Comparison of ENCODE assay signal across 10 cellular contexts in the genomic region with DNA sequence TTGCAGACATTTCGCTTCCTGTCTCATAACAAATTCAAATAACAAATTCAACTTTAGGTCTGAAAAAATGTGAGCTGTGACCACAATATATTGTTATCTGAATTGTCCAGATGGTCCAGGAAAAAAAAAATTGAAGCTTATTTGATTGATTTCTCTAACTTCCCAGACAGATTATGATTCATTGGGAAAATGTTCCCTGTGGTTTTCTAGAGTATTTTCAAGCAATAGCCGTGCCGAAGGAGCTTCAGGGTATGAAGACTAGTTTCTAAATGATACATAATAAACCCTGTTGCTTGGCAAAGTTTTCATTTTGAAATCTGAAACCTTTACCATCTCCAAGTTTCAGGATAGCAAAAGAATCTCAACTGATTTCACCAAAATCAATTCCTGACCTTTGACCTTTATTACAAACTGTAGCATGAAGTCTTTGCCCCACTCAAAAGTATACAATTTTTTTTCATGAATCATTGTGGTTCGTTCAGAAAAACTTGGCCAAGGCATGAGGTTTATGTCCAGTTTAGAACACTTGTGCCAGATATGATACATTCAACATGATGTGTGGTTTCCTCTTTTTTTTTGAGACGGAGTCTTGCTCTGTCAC.
A peak's percentile ranks its signal among the peaks of the same experiment; 100 is the strongest.
DNase-seq lines count a peak whose midpoint lies in the region; ATAC-seq and TF ChIP-seq lines count a peak whose summit lies in the region.
"Had no signal": no experiment of that assay in that cellular context is flagged by ENCODE, and none has a peak within 500 bp of the region (broad histone marks: within the 10 kb centered on the region; RNA-seq: fewer than 3 reads in every experiment).

No MANE protein-coding gene starts in this region.

- peak overlapping the region; percentile 93 for H3K27ac ChIP-seq in PC-3 (ENCODE audit: low read length)

- CTCF ChIA-PET in PC-3 (lab: Charles Lee): interaction anchor here (1.6 kb wide), 1 partner anchor 89 kb away, joined by 4 read pairs; no protein-coding TSS in a partner anchor

- H3K9me2 ChIP-seq in PC-3 (replicated peaks; ENCODE audit: low read length): no peaks in the 10 kb centered on the region

- no peaks in the 10 kb centered on the region for H3K36me3 ChIP-seq in PC-3 (ENCODE audit: low read depth, low read length)

- H3K4me2 ChIP-seq in PC-3 (ENCODE audit: low read length): peak overlapping the region; percentile 76

- H3K9ac ChIP-seq in PC-3 (ENCODE audit: low read length): peak overlapping the region; percentile 55

- peaks cover 35% of the 10 kb centered on the region for H3K4me1 ChIP-seq in PC-3 (ENCODE audit: insufficient read depth, low read length)

- no peak overlapping the region for H2AFZ ChIP-seq in PC-3 (ENCODE audit: low read length)

- no peaks in the 10 kb centered on the region for H3K79me2 ChIP-seq in PC-3 (ENCODE audit: low read length)

- H3K4me3 ChIP-seq in PC-3 (ENCODE audit: low read length): peak overlapping the region; percentile 38; the same call in 1 of the 2 replicates
- no peak overlapping the region for H3K4me3 ChIP-seq in epithelial cell of esophagus (ENCODE audit: low read length)

- POLR2A ChIA-PET in PC-3 (lab: Charles Lee; ENCODE audit: unreplicated experiment): interaction anchor here (0.6 kb wide), 1 partner anchor 56 kb away, joined by 4 read pairs; no protein-coding TSS in a partner anchor

- in situ Hi-C loops in GM13977 (cut with MboI; ENCODE audit: low pct_unique_long_range_greater_than_20kb, low sequenced_read_pairs, unreplicated experiment): no loop called here

- no peaks in the 10 kb centered on the region for H3F3A ChIP-seq in PC-3 (ENCODE audit: low read length, unreplicated experiment)

- intact Hi-C loops in PC-3 (cut with micrococcal nuclease): no loop called here

- no peaks in the 10 kb centered on the region for H4K20me1 ChIP-seq in PC-3 (ENCODE audit: low read length)

- no peaks in the 10 kb centered on the region for H3K9me3 ChIP-seq in PC-3 (ENCODE audit: low read length)

- ATAC-seq in PC-3: peak; percentile 60
- no peak for ATAC-seq in HG03159 (IDR thresholded peaks at IDR 0.05; ENCODE audit: unreplicated experiment)

- peak; percentile 77 for DNase-seq in Daoy (ENCODE audit: low read depth)
- DNase-seq in PC-3: peak; percentile 89
- peak; percentile 89 for DNase-seq in epithelial cell of esophagus (ENCODE audit: low read depth)
- DNase-seq in renal cortical epithelial cell (ENCODE audit: low read depth): peak; percentile 88
- DNase-seq in stimulated activated CD8-positive, alpha-beta memory T cell treated with anti-CD3 and anti-CD28 coated beads, Interleukin-4, amount 100 ng/mL, for 48 hours: no peak
- DNase-seq in GM13977 (ENCODE audit: low spot score): no peak
- no peak for DNase-seq in NCI-H2227 treated with DMSO at 0.1 percent for 48 hours (lab: John Stamatoyannopoulos, UW)
- DNase-seq: naive B cell, NCI-H1092 had no signal

- no TSS peak for BruUV-seq in PC-3 (replicated peaks; lab: Mats Ljungman, UMichigan)

- TF ChIP-seq CTCF in PC-3 (conservative IDR thresholded peaks at IDR 0.05; ENCODE audit: low read depth, low read length) (no peak), epithelial cell of esophagus (IDR thresholded peaks at IDR 0.05; ENCODE audit: insufficient read depth, low read depth, low read length, missing control alignments) (no peak), GM13977 (IDR thresholded peaks at IDR 0.05; ENCODE audit: extremely low read depth, insufficient read depth, missing control alignments) (no peak)

- no peaks in the 10 kb centered on the region for H3K27me3 ChIP-seq in PC-3 (ENCODE audit: low read length)

Comparison
In these comparisons a context has a peak if more than half of its experiments do, and no peak if none do; other contexts are left out.
1. DNase-seq: peak in Daoy (single experiment), PC-3 (single experiment), epithelial cell of esophagus (single experiment) and renal cortical epithelial cell (single experiment); none in stimulated activated CD8-positive, alpha-beta memory T cell treated with anti-CD3 and anti-CD28 coated beads, Interleukin-4, amount 100 ng/mL, for 48 hours (single experiment), GM13977 (single experiment) and NCI-H2227 treated with DMSO at 0.1 percent for 48 hours (single experiment).